In genomic region chr17:55770220-55770870, GRCh38 we compare ENCODE assay signal across 9 cellular contexts. TPM values are rescaled to one million over a fixed set of nuclear protein-coding genes. Genes with fewer than 3 reads are reported as not detected.
DNase-seq lines count a peak whose midpoint lies in the region; ATAC-seq and TF ChIP-seq lines count a peak whose summit lies in the region.
"Had no signal": no experiment of that assay in that cellular context is flagged by ENCODE, and none has a peak within 500 bp of the region (broad histone marks: within the 10 kb centered on the region; RNA-seq: fewer than 3 reads in every experiment).

No MANE protein-coding gene starts in this region.

- H3K27me3 Mint-ChIP-seq in CD8-positive, alpha-beta T cell (ENCODE audit: low read depth): no peaks in the 10 kb centered on the region
- H3K27me3 Mint-ChIP-seq: naive B cell had no signal

- DNase-seq in COLO829 (ENCODE audit: low spot score) (peak; percentile 88), HS-5 (ENCODE audit: low read depth) (peak; percentile 29), OCI-M2 (lab: John Stamatoyannopoulos, UW; ENCODE audit: unreplicated experiment) (peak; percentile 7), omental fat pad (ENCODE audit: low spot score) (no peak), activated gamma-delta T cell (lab: John Stamatoyannopoulos, UW) (no peak)
- no peak for DNase-seq in CD8-positive, alpha-beta T cell
- DNase-seq: naive B cell had no signal

- no peak overlapping the region for H3K4me3 ChIP-seq in CD8-positive, alpha-beta T cell (ENCODE audit: low read depth, low read length)

- peak; percentile 73 for ATAC-seq in esophagus mucosa
- ATAC-seq in omental fat pad (ENCODE audit: low FRiP score): peak; percentile 85
- ATAC-seq in GM18861 (IDR thresholded peaks at IDR 0.05; ENCODE audit: unreplicated experiment): no peak
- no peak for ATAC-seq in CD8-positive, alpha-beta T cell

- CTCF ChIA-PET in CD8-positive, alpha-beta T cell (lab: Charles Lee): interaction anchor here (0.6 to 3.6 kb wide), 5 partner anchors 9 to 246 kb away, joined by 3 to 15 read pairs (median 3); no protein-coding TSS in a partner anchor

- no peaks in the 10 kb centered on the region for H3K4me1 ChIP-seq in CD8-positive, alpha-beta T cell (ENCODE audit: insufficient read depth, low read length)

- intact Hi-C loops in CD8-positive, alpha-beta T cell (cut with DNase I, micrococcal nuclease): loop anchor here in 1 of 2 experiments (1.0 kb wide), 1 partner anchor 244 kb away; no protein-coding TSS in a partner anchor

- H3K36me3 ChIP-seq in CD8-positive, alpha-beta T cell (ENCODE audit: insufficient read depth, low read length): no peaks in the 10 kb centered on the region

- H3K27me3 ChIP-seq in CD8-positive, alpha-beta T cell (ENCODE audit: insufficient read depth, low read length): no peaks in the 10 kb centered on the region

- POLR2A ChIA-PET in CD8-positive, alpha-beta T cell (lab: Charles Lee): no interaction called here

- H3K36me3 Mint-ChIP-seq in CD8-positive, alpha-beta T cell: peaks cover 51% of the 10 kb centered on the region

- peak in 1 of 3 donors; percentile 6 for TF ChIP-seq CTCF in omental fat pad (IDR thresholded peaks at IDR 0.05)
- no peak for TF ChIP-seq CTCF in CD8-positive, alpha-beta T cell (IDR thresholded peaks at IDR 0.05)

- no peaks in the 10 kb centered on the region for H3K9me3 ChIP-seq in CD8-positive, alpha-beta T cell (ENCODE audit: low read length)

- no peak overlapping the region for H3K27ac ChIP-seq in CD8-positive, alpha-beta T cell (ENCODE audit: low read depth, low read length)

- H3K4me1 Mint-ChIP-seq in CD8-positive, alpha-beta T cell (ENCODE audit: low read depth): no peaks in the 10 kb centered on the region
- H3K4me1 Mint-ChIP-seq: naive B cell had no signal

- H3K27ac Mint-ChIP-seq in CD8-positive, alpha-beta T cell: no peak overlapping the region
- H3K27ac Mint-ChIP-seq: naive B cell had no signal

- no peaks in the 10 kb centered on the region for H3K9me3 Mint-ChIP-seq in CD8-positive, alpha-beta T cell

- no peak overlapping the region for H3K4me3 Mint-ChIP-seq in CD8-positive, alpha-beta T cell

RNA-seq across cellular contexts. Expression of gene PCTP, which starts 19.5 kb away (rescaled TPM):
- total RNA-seq in esophagus mucosa: 9.1 TPM
- 10 to 100 TPM; 16.0 to 41.9 (median 25.0) TPM for total RNA-seq in omental fat pad
- total RNA-seq in CD8-positive, alpha-beta T cell: 1 to 10 TPM in 1 of 2 experiments, under 1 TPM in 1; 0.56 to 1.2 TPM

RNA-seq across cellular contexts. Expression of gene TMEM100, which starts 47.7 kb away (rescaled TPM):
- total RNA-seq in esophagus mucosa (0.76 TPM), omental fat pad (100 to 1,000 TPM in 1 of 4 donors, 10 to 100 TPM in 3; 15.1 to 127 (median 43.6) TPM)
- total RNA-seq in CD8-positive, alpha-beta T cell: not detected

Comparison
In these comparisons a context has a peak if more than half of its experiments do, and no peak if none do; other contexts are left out.
1. DNase-seq: peak in COLO829 (single experiment), HS-5 (single experiment) and OCI-M2 (single experiment); none in omental fat pad (single experiment), activated gamma-delta T cell (single experiment) and CD8-positive, alpha-beta T cell (0 of 7).
2. ATAC-seq: peak in esophagus mucosa (single experiment) and omental fat pad (single experiment); none in GM18861 (single experiment) and CD8-positive, alpha-beta T cell (single experiment).